ENCODE assay signal across 13 cellular contexts in the genomic region with DNA sequence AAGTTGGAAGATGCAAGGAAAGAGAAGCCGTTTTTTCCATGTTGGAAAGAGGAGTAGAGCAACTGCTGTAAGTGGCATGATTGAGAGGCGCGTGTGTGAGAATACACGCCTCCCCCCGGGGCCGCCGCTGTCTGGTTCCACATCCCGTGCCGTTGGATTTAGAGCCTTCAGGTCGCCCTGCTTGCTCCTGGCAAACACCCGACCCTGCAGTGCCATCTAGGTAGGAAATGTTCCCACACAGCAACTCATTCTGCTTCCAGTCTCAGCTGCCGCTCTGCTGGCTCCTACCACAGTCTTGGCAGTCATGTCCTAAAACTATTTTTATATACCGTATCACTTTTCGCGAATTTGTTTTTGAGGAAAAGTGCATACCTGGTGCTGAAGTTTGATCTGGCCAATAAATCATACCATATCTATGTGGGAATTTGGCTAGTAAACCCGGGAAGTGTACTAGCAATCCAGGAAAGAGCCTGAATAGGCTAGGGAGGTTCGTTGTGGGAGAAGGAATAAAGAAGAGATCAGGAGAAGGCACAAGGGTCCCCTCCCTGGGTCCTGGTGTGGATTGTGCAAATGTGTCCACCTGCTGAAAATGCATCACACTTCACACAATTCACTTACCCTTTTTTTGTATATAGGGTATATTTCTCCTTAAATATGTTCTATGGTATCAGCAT.
DNase-seq lines count a peak whose midpoint lies in the region; ATAC-seq and TF ChIP-seq lines count a peak whose summit lies in the region.
"Had no signal": no experiment of that assay in that cellular context is flagged by ENCODE, and none has a peak within 500 bp of the region (broad histone marks: within the 10 kb centered on the region; RNA-seq: fewer than 3 reads in every experiment).

No MANE protein-coding gene starts in this region.

- no peak overlapping the region for H3K27ac ChIP-seq in psoas muscle
- H3K27ac ChIP-seq: gastrocnemius medialis, thyroid gland had no signal

- DNase-seq in DMS 273 (lab: John Stamatoyannopoulos, UW; ENCODE audit: unreplicated experiment) = peak; percentile 5
- DNase-seq in DMS 273 treated with DMSO at 0.1 percent for 48 hours (lab: John Stamatoyannopoulos, UW) = no peak
- peak; percentile 78 for DNase-seq in NCI-H748 treated with DMSO at 0.1 percent for 48 hours (lab: John Stamatoyannopoulos, UW)
- DNase-seq in fibroblast of mammary gland (ENCODE audit: low read depth) = peak; percentile 29
- DNase-seq in psoas muscle = no peak
- no peak for DNase-seq in T-helper 9 cell
- DNase-seq in RPMI8226 = no peak
- DNase-seq in NCI-H1436 treated with DMSO at 0.1 percent for 48 hours (lab: John Stamatoyannopoulos, UW) = no peak
- DNase-seq: 8988T; activated CD8-positive, alpha-beta T cell treated with anti-CD3 and anti-CD28 coated beads for 36 hours; gastrocnemius medialis; T-helper 17 cell; thyroid gland had no signal

- no peaks in the 10 kb centered on the region for H3K27me3 ChIP-seq in psoas muscle (ENCODE audit: insufficient read depth in 3 of 3, low read length in 2 of 3)
- H3K27me3 ChIP-seq: gastrocnemius medialis, thyroid gland had no signal

- no peaks in the 10 kb centered on the region for H3K4me1 ChIP-seq in psoas muscle
- H3K4me1 ChIP-seq: gastrocnemius medialis, thyroid gland had no signal

- H3K9me3 ChIP-seq in psoas muscle = no peaks in the 10 kb centered on the region
- H3K9me3 ChIP-seq: gastrocnemius medialis, thyroid gland had no signal

- ATAC-seq in psoas muscle = peak in 3 of 4 donors; percentile 39 to 66 (median 48)
- ATAC-seq: activated CD8-positive, alpha-beta T cell treated with anti-CD3 and anti-CD28 coated beads for 36 hours; gastrocnemius medialis; T-helper 17 cell had no signal

- H3K36me3 ChIP-seq in psoas muscle (ENCODE audit: insufficient read depth in 1 of 2, low read depth in 1 of 2) = no peaks in the 10 kb centered on the region
- H3K36me3 ChIP-seq: gastrocnemius medialis, thyroid gland had no signal

- 32 to 52% (median 33%) methylated on average over 17 of the region's 17 CpGs for WGBS in psoas muscle, 3 donors

- intact Hi-C loops in psoas muscle (cut with DNase I) = no loop called here

- H3K4me3 ChIP-seq in fibroblast of mammary gland (ENCODE audit: control insufficient read depth, low read depth, low read length) (no peak overlapping the region), psoas muscle (no peak overlapping the region)
- H3K4me3 ChIP-seq: gastrocnemius medialis, thyroid gland had no signal

- TF ChIP-seq CTCF in fibroblast of mammary gland (conservative IDR thresholded peaks at IDR 0.05; ENCODE audit: control insufficient read depth, insufficient read depth, low read depth, low read length) (no peak), psoas muscle (IDR thresholded peaks at IDR 0.05) (no peak)

Comparison
In these comparisons a context has a peak if more than half of its experiments do, and no peak if none do; other contexts are left out.
1. DNase-seq: peak in DMS 273 (single experiment), NCI-H748 treated with DMSO at 0.1 percent for 48 hours (single experiment) and fibroblast of mammary gland (single experiment); none in DMS 273 treated with DMSO at 0.1 percent for 48 hours (single experiment), psoas muscle (0 of 2), T-helper 9 cell (single experiment), RPMI8226 (single experiment) and NCI-H1436 treated with DMSO at 0.1 percent for 48 hours (single experiment).